In the genomic region with DNA sequence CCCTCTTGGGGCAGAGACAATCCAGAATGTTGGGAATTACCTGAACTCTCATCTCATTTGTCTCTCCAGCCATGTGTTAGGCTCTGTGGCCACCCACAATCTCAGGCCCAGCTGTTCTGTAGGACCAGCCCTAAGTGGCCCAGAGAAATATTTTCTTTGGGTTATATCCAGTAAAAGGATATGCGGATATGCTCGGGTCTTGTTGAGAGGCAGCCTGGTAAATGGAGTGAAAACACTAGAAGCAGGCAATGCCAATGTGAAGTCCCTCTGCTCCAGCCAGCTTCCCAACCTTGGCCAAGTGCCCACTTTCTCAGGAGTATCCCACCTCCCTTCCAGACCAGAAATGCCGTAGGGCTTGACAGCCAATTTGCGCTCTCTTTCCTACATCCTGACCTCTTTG, we compare ENCODE assay signal across 22 cellular contexts.
DNase-seq lines count a peak whose midpoint lies in the region; TF ChIP-seq lines count a peak whose summit lies in the region.
"Had no signal": no experiment of that assay in that cellular context is flagged by ENCODE, and none has a peak within 500 bp of the region (broad histone marks: within the 10 kb centered on the region; RNA-seq: fewer than 3 reads in every experiment).

No MANE protein-coding gene starts in this region.

- H3K4me1 Mint-ChIP-seq in activated CD4-positive, alpha-beta T cell treated with anti-CD3 and anti-CD28 coated beads, Interleukin-2, amount 10 ng/mL, durations not matched to agents 24 days and 14 days: peaks cover 53% of the 10 kb centered on the region

- TF ChIP-seq CTCF in BE2C (IDR thresholded peaks at IDR 0.05; ENCODE audit: low read depth, low read length): no peak
- no peak for TF ChIP-seq CTCF in vagina (IDR thresholded peaks at IDR 0.05)

- H3K9ac ChIP-seq in Karpas-422 (ENCODE audit: low read length): peak overlapping the region; percentile 73
- H3K9ac ChIP-seq: BLaER1 had no signal

- peaks cover 18% of the 10 kb centered on the region for H3K9me3 Mint-ChIP-seq in activated CD4-positive, alpha-beta T cell treated with anti-CD3 and anti-CD28 coated beads, Interleukin-2, amount 10 ng/mL, durations not matched to agents 24 days and 14 days
- H3K9me3 Mint-ChIP-seq: activated B cell treated with CpG ODN at 0.5 μM for 24 hours, endodermal cell had no signal

- no peaks in the 10 kb centered on the region for H3K27me3 ChIP-seq in BE2C
- H3K27me3 ChIP-seq in Karpas-422 (ENCODE audit: low read length): no peaks in the 10 kb centered on the region
- H3K27me3 ChIP-seq in vagina: no peaks in the 10 kb centered on the region
- H3K27me3 ChIP-seq: BLaER1, tibial artery had no signal

- H3K36me3 Mint-ChIP-seq in activated CD4-positive, alpha-beta T cell treated with anti-CD3 and anti-CD28 coated beads, Interleukin-2, amount 10 ng/mL, durations not matched to agents 24 days and 14 days (ENCODE audit: low read depth): peaks cover 3% of the 10 kb centered on the region

- H3K4me3 Mint-ChIP-seq in activated CD4-positive, alpha-beta T cell treated with anti-CD3 and anti-CD28 coated beads, Interleukin-2, amount 10 ng/mL, durations not matched to agents 24 days and 14 days: peak overlapping the region; percentile 37
- H3K4me3 Mint-ChIP-seq: activated B cell treated with CpG ODN at 0.5 μM for 24 hours, endodermal cell had no signal

- no peak for TF ChIP-seq POLR2A in vagina (IDR thresholded peaks at IDR 0.05)

- H3K4me1 ChIP-seq in BE2C (peaks cover 16% of the 10 kb centered on the region), Karpas-422 (ENCODE audit: low read length) (peaks cover 86% of the 10 kb centered on the region), vagina (peaks cover 4% of the 10 kb centered on the region)
- H3K4me1 ChIP-seq: tibial artery had no signal

- H3K36me3 ChIP-seq in BE2C (no peaks in the 10 kb centered on the region), Karpas-422 (ENCODE audit: insufficient read depth, low read length) (no peaks in the 10 kb centered on the region), vagina (no peaks in the 10 kb centered on the region)
- H3K36me3 ChIP-seq: BLaER1, tibial artery had no signal

- no peak overlapping the region for H2AFZ ChIP-seq in Karpas-422 (ENCODE audit: low read length)

- intact Hi-C loops in activated CD4-positive, alpha-beta T cell treated with anti-CD3 and anti-CD28 coated beads, Interleukin-2, amount 10 ng/mL, durations not matched to agents 24 days and 14 days (cut with micrococcal nuclease): loop anchor here (1.0 kb wide), 1 partner anchor 8 kb away; no protein-coding TSS in a partner anchor
- intact Hi-C loops in vagina (cut with DNase I): no loop called here

- POLR2A ChIA-PET in HEK293T (lab: Yijun Ruan, JAX): interaction anchor here (1.1 kb wide), 1 partner anchor 13 kb away, joined by 3 read pairs; no protein-coding TSS in a partner anchor

- CTCF ChIA-PET in HEK293T (lab: Yijun Ruan, JAX): no interaction called here

- H3K27ac Mint-ChIP-seq in activated CD4-positive, alpha-beta T cell treated with anti-CD3 and anti-CD28 coated beads, Interleukin-2, amount 10 ng/mL, durations not matched to agents 24 days and 14 days: peak overlapping the region; percentile 84
- H3K27ac Mint-ChIP-seq: activated B cell treated with CpG ODN at 0.5 μM for 24 hours, endodermal cell had no signal

- no peaks in the 10 kb centered on the region for H3K27me3 Mint-ChIP-seq in activated CD4-positive, alpha-beta T cell treated with anti-CD3 and anti-CD28 coated beads, Interleukin-2, amount 10 ng/mL, durations not matched to agents 24 days and 14 days
- H3K27me3 Mint-ChIP-seq: activated B cell treated with CpG ODN at 0.5 μM for 24 hours had no signal

- H3K9me2 ChIP-seq in Karpas-422 (replicated peaks; ENCODE audit: insufficient read depth, low read length): no peaks in the 10 kb centered on the region

- no peaks in the 10 kb centered on the region for H3K79me2 ChIP-seq in Karpas-422 (ENCODE audit: low read length)

- H4K20me1 ChIP-seq in Karpas-422 (ENCODE audit: insufficient read depth, low read depth, low read length): no peaks in the 10 kb centered on the region
- H4K20me1 ChIP-seq: BLaER1 had no signal

- no peak overlapping the region for H3K4me3 ChIP-seq in BE2C (ENCODE audit: low read depth, low read length)
- H3K4me3 ChIP-seq in Karpas-422 (ENCODE audit: low read length): no peak overlapping the region
- H3K4me3 ChIP-seq in vagina: no peak overlapping the region
- H3K4me3 ChIP-seq: BLaER1, skin epidermis, tibial artery had no signal

- H3K4me2 ChIP-seq in Karpas-422 (ENCODE audit: low read depth, low read length, poor library complexity, severe bottlenecking): peak overlapping the region; percentile 75

- H3K27ac ChIP-seq in Karpas-422 (ENCODE audit: low read length) (peak overlapping the region; percentile 98), vagina (no peak overlapping the region)
- H3K27ac ChIP-seq: BLaER1, tibial artery had no signal

- no peaks in the 10 kb centered on the region for H3K9me3 ChIP-seq in BE2C
- H3K9me3 ChIP-seq in Karpas-422 (ENCODE audit: low read length): no peaks in the 10 kb centered on the region
- no peaks in the 10 kb centered on the region for H3K9me3 ChIP-seq in vagina
- H3K9me3 ChIP-seq: BLaER1, tibial artery had no signal

- DNase-seq in activated CD4-positive, alpha-beta T cell treated with anti-CD3 and anti-CD28 coated beads, Interleukin-2, amount 10 ng/mL, durations not matched to agents 24 days and 14 days: no peak
- no peak for DNase-seq in activated CD4-positive, alpha-beta T cell treated with anti-CD3 and anti-CD28 coated beads for 1 hour
- DNase-seq in BE2C (peak; percentile 42), Karpas-422 (no peak), dermis blood vessel endothelial cell (peak; percentile 33), HEK293T (ENCODE audit: extremely low spot score) (no peak), vagina (ENCODE audit: extremely low spot score in 2 of 2) (no peak), globus pallidus (ENCODE audit: low spot score) (no peak)
- DNase-seq: activated B cell treated with CpG ODN at 0.5 μM for 24 hours; activated T-cell treated with anti-CD3 and anti-CD28 coated beads, Interleukin-2, amount 50 U/mL, for 48 hours; caudate nucleus; COR-L47; endodermal cell; H7; hippocampal formation; left cardiac atrium; mesenchymal stem cell; NCI-H1694; nucleus accumbens; tibial artery had no signal

TF ChIP-seq in HEK293T, 16 proteins besides CTCF, POLR2A, EP300 and RAD21:
- TF ChIP-seq FOXM1 (IDR thresholded peaks at IDR 0.05; ENCODE audit: borderline replicate concordance) (no peak), SUZ12 (IDR thresholded peaks at IDR 0.05) (no peak), FOXA1 (IDR thresholded peaks at IDR 0.05) (no peak), ARNT (IDR thresholded peaks at IDR 0.05) (no peak), LEF1 (IDR thresholded peaks at IDR 0.05; ENCODE audit: borderline replicate concordance) (no peak)

Comparison
In these comparisons a context has a peak if more than half of its experiments do, and no peak if none do; other contexts are left out.
1. DNase-seq: peak in BE2C (single experiment) and dermis blood vessel endothelial cell (single experiment); none in activated CD4-positive, alpha-beta T cell treated with anti-CD3 and anti-CD28 coated beads, Interleukin-2, amount 10 ng/mL, durations not matched to agents 24 days and 14 days (single experiment), activated CD4-positive, alpha-beta T cell treated with anti-CD3 and anti-CD28 coated beads for 1 hour (single experiment), Karpas-422 (single experiment), HEK293T (single experiment), vagina (0 of 2) and globus pallidus (single experiment).